7 cellular contexts compared by ENCODE assay signal in the genomic region with DNA sequence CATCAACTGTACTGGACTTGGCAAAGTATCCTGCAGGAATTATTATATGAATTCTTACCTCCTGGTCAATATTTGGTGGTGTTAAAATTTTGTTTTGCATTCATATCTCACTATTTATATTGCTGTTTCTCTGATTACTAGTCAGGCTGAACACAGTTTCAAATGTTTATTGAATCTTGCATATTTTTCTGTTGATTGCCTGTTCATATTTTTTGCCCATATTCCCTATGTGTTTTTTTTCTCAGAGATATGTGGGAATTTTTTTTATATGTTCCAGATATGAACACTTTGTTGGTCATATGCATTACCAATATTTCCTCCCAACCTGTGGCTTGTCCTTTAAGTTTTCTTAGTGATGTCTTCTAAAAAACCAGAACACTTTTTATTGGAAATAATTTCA.
"Had no signal": no experiment of that assay in that cellular context is flagged by ENCODE, and none has a peak within 500 bp of the region (broad histone marks: within the 10 kb centered on the region; RNA-seq: fewer than 3 reads in every experiment).

No MANE protein-coding gene starts in this region.

- ATAC-seq: HepG2, K562 had no signal

- H3K27me3 Mint-ChIP-seq: IgD-negative memory B cell had no signal

- DNase-seq: IMR-90, KBM-7, KG1 had no signal

- H3K4me3 ChIP-seq: K562 had no signal

- H3K27ac Mint-ChIP-seq: IgD-negative memory B cell had no signal

- H3K27ac ChIP-seq: HL-60 had no signal
